ENCODE assay signal across 8 cellular contexts in genomic region chr12:96398422-96399080, GRCh38. TPM values are rescaled to one million over a fixed set of nuclear protein-coding genes. Genes with fewer than 3 reads are reported as not detected.
DNase-seq lines count a peak whose midpoint lies in the region; ATAC-seq and TF ChIP-seq lines count a peak whose summit lies in the region.

No MANE protein-coding gene starts in this region.

- H3K4me1 ChIP-seq in mesendoderm (ENCODE audit: control insufficient read depth, low read depth, low read length) (peaks cover 3% of the 10 kb centered on the region), vagina (peaks cover 25% of the 10 kb centered on the region)

- TF ChIP-seq POLR2A in vagina (IDR thresholded peaks at IDR 0.05), result no peak

- peak overlapping the region; percentile 40 for H2BK5ac ChIP-seq in mesendoderm (ENCODE audit: low read length)

- H3K4ac ChIP-seq in mesendoderm (ENCODE audit: low read depth, low read length), result no peak overlapping the region

- peak overlapping the region; percentile 91 for H3K4me3 Mint-ChIP-seq in chondrocyte (ENCODE audit: unreplicated experiment)

- H2BK15ac ChIP-seq in mesendoderm (replicated peaks; ENCODE audit: low read depth), result no peak overlapping the region

- peak overlapping the region; percentile 86 for H3K27ac ChIP-seq in KOPT-K1 (ENCODE audit: low read depth, low read length, poor library complexity, severe bottlenecking)
- peak overlapping the region; percentile 8 for H3K27ac ChIP-seq in mesendoderm (ENCODE audit: low read depth, low read length)
- H3K27ac ChIP-seq in vagina, result peak overlapping the region; percentile 99

- peaks cover 2% of the 10 kb centered on the region for H3K79me1 ChIP-seq in mesendoderm (ENCODE audit: low read length)

- H3K27me3 ChIP-seq in mesendoderm (ENCODE audit: insufficient read depth, low read length, poor library complexity) (no peaks in the 10 kb centered on the region), vagina (no peaks in the 10 kb centered on the region)

- no CpG with 5 or more reads among the region's 8 CpGs for WGBS in mesendoderm (ENCODE audit: extremely low coverage, insufficient coverage, low lambda C conversion rate)

- TF ChIP-seq CTCF in chondrocyte (IDR thresholded peaks at IDR 0.05), result no peak
- no peak for TF ChIP-seq CTCF in vagina (IDR thresholded peaks at IDR 0.05)

- no peaks in the 10 kb centered on the region for H3K27me3 Mint-ChIP-seq in chondrocyte (ENCODE audit: low read depth)

- peaks cover 29% of the 10 kb centered on the region for H3K79me2 ChIP-seq in mesendoderm (ENCODE audit: control insufficient read depth, insufficient read depth, low read length)

- peak overlapping the region; percentile 95 for H3K4me2 ChIP-seq in mesendoderm (ENCODE audit: low read length)

- H3K27ac Mint-ChIP-seq in chondrocyte (ENCODE audit: unreplicated experiment), result peak overlapping the region; percentile 90

- no peaks in the 10 kb centered on the region for H3K36me3 Mint-ChIP-seq in chondrocyte (ENCODE audit: low read depth)

- H3K4me3 ChIP-seq in mesendoderm (ENCODE audit: low read length) (peak overlapping the region; percentile 95), vagina (peak overlapping the region; percentile 84 to 88)

- no peak overlapping the region for H4K5ac ChIP-seq in mesendoderm (ENCODE audit: low read length)

- ATAC-seq in HG03432 (IDR thresholded peaks at IDR 0.05; ENCODE audit: unreplicated experiment) (no peak), HG03520 (IDR thresholded peaks at IDR 0.05; ENCODE audit: unreplicated experiment) (no peak)

- H3K18ac ChIP-seq in mesendoderm (ENCODE audit: low read length), result peak overlapping the region; percentile 100

- H2BK120ac ChIP-seq in mesendoderm (ENCODE audit: low read depth, low read length), result no peak overlapping the region

- no peak overlapping the region for H4K8ac ChIP-seq in mesendoderm (ENCODE audit: low read depth, low read length)

- DNase-seq in ELR (ENCODE audit: low read depth), result peak; percentile 16
- no peak for DNase-seq in chondrocyte (ENCODE audit: low spot score)
- DNase-seq in mesendoderm, result peak; percentile 29
- no peak for DNase-seq in vagina (ENCODE audit: extremely low spot score in 2 of 2)
- no peak for DNase-seq in cortex of kidney (lab: John Stamatoyannopoulos, UW)

- H3K9me3 Mint-ChIP-seq in chondrocyte (ENCODE audit: low read depth), result no peaks in the 10 kb centered on the region

- H3K4me1 Mint-ChIP-seq in chondrocyte (ENCODE audit: low read depth), result peaks cover 46% of the 10 kb centered on the region

- peak overlapping the region; percentile 95 for H3K9ac ChIP-seq in mesendoderm (ENCODE audit: low read length)

- H3K9me3 ChIP-seq in KOPT-K1 (ENCODE audit: insufficient read depth, low read length, poor library complexity, severe bottlenecking), result no peaks in the 10 kb centered on the region
- H3K9me3 ChIP-seq in vagina, result no peaks in the 10 kb centered on the region

- intact Hi-C loops in vagina (cut with DNase I), result loop anchor here (10.0 kb wide), 1 partner anchor 164 kb away; no protein-coding TSS in a partner anchor

- H3K56ac ChIP-seq in mesendoderm (ENCODE audit: low read length), result peak overlapping the region; percentile 96

- H3K36me3 ChIP-seq in KOPT-K1 (ENCODE audit: insufficient read depth, low read length) (no peaks in the 10 kb centered on the region), mesendoderm (ENCODE audit: control insufficient read depth, insufficient read depth, low read length) (no peaks in the 10 kb centered on the region), vagina (no peaks in the 10 kb centered on the region)

- H2AK5ac ChIP-seq in mesendoderm (ENCODE audit: low read length), result peak overlapping the region; percentile 6

- no peak overlapping the region for H3K23ac ChIP-seq in mesendoderm (ENCODE audit: low read length)

RNA-seq across cellular contexts. Expression of gene CDK17, which starts 1.7 kb away (rescaled TPM):
- 26.8 to 28.5 TPM (median 26.9 TPM) in 3 replicates for total RNA-seq in chondrocyte
- 12.7 TPM for polyA plus RNA-seq in mesendoderm (2013, experiment 1 of 2)
- polyA plus RNA-seq in mesendoderm (2013, experiment 2 of 2), result 12.7 TPM
- 72.4 TPM for total RNA-seq in vagina

Comparison
In these comparisons a context has a peak if more than half of its experiments do, and no peak if none do; other contexts are left out.
1. DNase-seq: peak in ELR (single experiment) and mesendoderm (single experiment); none in chondrocyte (single experiment), vagina (0 of 2) and cortex of kidney (single experiment).
2. H3K27ac ChIP-seq: peak in every context shown above with its lines; median percentile 99 in vagina; 86 in KOPT-K1; 8 in mesendoderm.